ENCODE assay signal across 25 cellular contexts in the genomic region with DNA sequence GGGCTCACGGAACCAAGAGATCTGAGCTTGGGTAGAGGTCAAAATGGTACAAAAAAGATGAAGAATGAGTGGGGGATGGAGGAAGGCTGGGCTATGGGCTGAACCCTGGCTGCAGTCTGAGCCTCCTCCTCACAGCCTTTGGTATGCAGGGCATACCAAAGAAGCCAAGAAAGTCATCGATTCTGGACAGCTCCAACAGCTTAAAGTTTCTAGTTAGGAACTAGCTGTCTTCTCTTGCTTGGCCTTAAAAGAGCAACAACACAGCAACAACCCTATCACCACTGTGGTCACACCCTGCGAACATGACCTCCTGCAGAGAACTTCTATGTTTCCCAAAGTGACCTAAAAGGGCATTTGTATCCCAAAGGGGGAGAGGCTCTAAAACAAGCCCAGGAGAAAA.
DNase-seq lines count a peak whose midpoint lies in the region; ATAC-seq lines count a peak whose summit lies in the region.
"Had no signal": no experiment of that assay in that cellular context is flagged by ENCODE, and none has a peak within 500 bp of the region (broad histone marks: within the 10 kb centered on the region; RNA-seq: fewer than 3 reads in every experiment).

No MANE protein-coding gene starts in this region.

- peak; percentile 46 for DNase-seq in AG08396 (ENCODE audit: low spot score)
- peak; percentile 14 for DNase-seq in EL
- DNase-seq in iris pigment epithelial cell (ENCODE audit: low read depth): peak; percentile 28
- no peak for DNase-seq in activated T-cell treated with anti-CD3 and anti-CD28 coated beads, Interleukin-2, amount 50 U/mL, for 24 hours
- DNase-seq in stimulated activated CD4-positive, alpha-beta T cell treated with anti-CD3 and anti-CD28 coated beads, Interleukin-2, amount 100 ng/mL, for 48 hours: no peak
- DNase-seq in SKM-1 (lab: John Stamatoyannopoulos, UW; ENCODE audit: unreplicated experiment): no peak
- no peak for DNase-seq in activated CD8-positive, alpha-beta T cell treated with anti-CD3 and anti-CD28 coated beads, Interleukin-2, amount 10 ng/mL, durations not matched to agents 7 days and 5 days
- DNase-seq: activated CD4-positive, alpha-beta T cell treated with anti-CD3 and anti-CD28 coated beads for 4 hours; activated naive CD4-positive, alpha-beta T cell treated with Interleukin-2 at 50 U/mL for 16 hours; activated T-cell treated with anti-CD3 and anti-CD28 coated beads, Interleukin-2, amount 50 U/mL, for 1 hour; adrenal gland; brain microvascular endothelial cell; Calu3; DND-41; GOT3; kidney glomerular epithelial cell; NCI-H1048; NCI-H1694 treated with DMSO at 0.1 percent for 48 hours; NCI-H2171; NCI-H510A; stimulated activated CD4-positive, alpha-beta T cell treated with anti-CD3 and anti-CD28 coated beads, Interleukin-15, amount 100 ng/mL, for 24 hours had no signal

- H3K27me3 Mint-ChIP-seq in activated T-helper 17 cell treated with anti-CD3 and anti-CD28 coated beads, Interleukin-2, amount 50 U/mL, for 72 hours: no peaks in the 10 kb centered on the region
- no peaks in the 10 kb centered on the region for H3K27me3 Mint-ChIP-seq in activated T-cell treated with anti-CD3 and anti-CD28 coated beads, Interleukin-2, amount 50 U/mL, for 24 hours
- no peaks in the 10 kb centered on the region for H3K27me3 Mint-ChIP-seq in activated CD8-positive, alpha-beta T cell treated with anti-CD3 and anti-CD28 coated beads, Interleukin-2, amount 10 ng/mL, durations not matched to agents 7 days and 5 days (ENCODE audit: low read depth)
- H3K27me3 Mint-ChIP-seq: stimulated activated naive CD8-positive, alpha-beta T cell treated with anti-CD3 and anti-CD28 coated beads, Interleukin-15, Interleukin-2, amounts not matched to agents 100 ng/mL and 50 ng/mL, for 24 hours had no signal

- CTCF ChIA-PET in activated CD8-positive, alpha-beta T cell treated with anti-CD3 and anti-CD28 coated beads, Interleukin-2, amount 10 ng/mL, durations not matched to agents 7 days and 5 days (lab: Charles Lee): no interaction called here

- H3K4me1 Mint-ChIP-seq in activated T-helper 17 cell treated with anti-CD3 and anti-CD28 coated beads, Interleukin-2, amount 50 U/mL, for 72 hours: peaks cover 18% of the 10 kb centered on the region
- peaks cover 18% of the 10 kb centered on the region for H3K4me1 Mint-ChIP-seq in activated T-cell treated with anti-CD3 and anti-CD28 coated beads, Interleukin-2, amount 50 U/mL, for 24 hours (ENCODE audit: low read depth)
- H3K4me1 Mint-ChIP-seq in activated CD8-positive, alpha-beta T cell treated with anti-CD3 and anti-CD28 coated beads, Interleukin-2, amount 10 ng/mL, durations not matched to agents 7 days and 5 days (ENCODE audit: low read depth): peaks cover 11% of the 10 kb centered on the region

- peaks cover 1% of the 10 kb centered on the region for H3K36me3 Mint-ChIP-seq in activated T-helper 17 cell treated with anti-CD3 and anti-CD28 coated beads, Interleukin-2, amount 50 U/mL, for 72 hours (ENCODE audit: low read depth)
- peaks cover 17% of the 10 kb centered on the region for H3K36me3 Mint-ChIP-seq in activated T-cell treated with anti-CD3 and anti-CD28 coated beads, Interleukin-2, amount 50 U/mL, for 24 hours (ENCODE audit: low read depth)
- peaks cover 11% of the 10 kb centered on the region for H3K36me3 Mint-ChIP-seq in activated CD8-positive, alpha-beta T cell treated with anti-CD3 and anti-CD28 coated beads, Interleukin-2, amount 10 ng/mL, durations not matched to agents 7 days and 5 days (ENCODE audit: low read depth)

- H3K4me3 Mint-ChIP-seq in activated T-helper 17 cell treated with anti-CD3 and anti-CD28 coated beads, Interleukin-2, amount 50 U/mL, for 72 hours: no peak overlapping the region
- H3K4me3 Mint-ChIP-seq in activated T-cell treated with anti-CD3 and anti-CD28 coated beads, Interleukin-2, amount 50 U/mL, for 24 hours: no peak overlapping the region
- H3K4me3 Mint-ChIP-seq in activated CD8-positive, alpha-beta T cell treated with anti-CD3 and anti-CD28 coated beads, Interleukin-2, amount 10 ng/mL, durations not matched to agents 7 days and 5 days: no peak overlapping the region
- H3K4me3 Mint-ChIP-seq: B cell; stimulated activated naive CD8-positive, alpha-beta T cell treated with anti-CD3 and anti-CD28 coated beads, Interleukin-15, Interleukin-2, amounts not matched to agents 100 ng/mL and 50 ng/mL, for 24 hours had no signal

- ATAC-seq in activated T-helper 17 cell treated with anti-CD3 and anti-CD28 coated beads, Interleukin-2, amount 50 U/mL, for 72 hours (replicated peaks): no peak
- ATAC-seq in activated CD8-positive, alpha-beta T cell treated with anti-CD3 and anti-CD28 coated beads, Interleukin-2, amount 10 ng/mL, durations not matched to agents 7 days and 5 days: no peak
- ATAC-seq: HepG2 had no signal

- peaks cover 11% of the 10 kb centered on the region for H3K9me3 Mint-ChIP-seq in activated T-helper 17 cell treated with anti-CD3 and anti-CD28 coated beads, Interleukin-2, amount 50 U/mL, for 72 hours
- H3K9me3 Mint-ChIP-seq in activated T-cell treated with anti-CD3 and anti-CD28 coated beads, Interleukin-2, amount 50 U/mL, for 24 hours: peaks cover 14% of the 10 kb centered on the region
- peaks cover 11% of the 10 kb centered on the region for H3K9me3 Mint-ChIP-seq in activated CD8-positive, alpha-beta T cell treated with anti-CD3 and anti-CD28 coated beads, Interleukin-2, amount 10 ng/mL, durations not matched to agents 7 days and 5 days (ENCODE audit: insufficient read depth)

- H3K27ac Mint-ChIP-seq in activated T-helper 17 cell treated with anti-CD3 and anti-CD28 coated beads, Interleukin-2, amount 50 U/mL, for 72 hours: peak overlapping the region; percentile 82
- no peak overlapping the region for H3K27ac Mint-ChIP-seq in activated T-cell treated with anti-CD3 and anti-CD28 coated beads, Interleukin-2, amount 50 U/mL, for 24 hours
- no peak overlapping the region for H3K27ac Mint-ChIP-seq in activated CD8-positive, alpha-beta T cell treated with anti-CD3 and anti-CD28 coated beads, Interleukin-2, amount 10 ng/mL, durations not matched to agents 7 days and 5 days
- H3K27ac Mint-ChIP-seq: B cell; stimulated activated naive CD8-positive, alpha-beta T cell treated with anti-CD3 and anti-CD28 coated beads, Interleukin-15, Interleukin-2, amounts not matched to agents 100 ng/mL and 50 ng/mL, for 24 hours had no signal

- POLR2A ChIA-PET in activated CD8-positive, alpha-beta T cell treated with anti-CD3 and anti-CD28 coated beads, Interleukin-2, amount 10 ng/mL, durations not matched to agents 7 days and 5 days (lab: Charles Lee): no interaction called here

Comparison
In these comparisons a context has a peak if more than half of its experiments do, and no peak if none do; other contexts are left out.
1. DNase-seq: peak in AG08396 (single experiment), EL (single experiment) and iris pigment epithelial cell (single experiment); none in activated T-cell treated with anti-CD3 and anti-CD28 coated beads, Interleukin-2, amount 50 U/mL, for 24 hours (single experiment), stimulated activated CD4-positive, alpha-beta T cell treated with anti-CD3 and anti-CD28 coated beads, Interleukin-2, amount 100 ng/mL, for 48 hours (0 of 2), SKM-1 (single experiment) and activated CD8-positive, alpha-beta T cell treated with anti-CD3 and anti-CD28 coated beads, Interleukin-2, amount 10 ng/mL, durations not matched to agents 7 days and 5 days (single experiment).